In genomic region chr14:99535448-99535847, GRCh38 we compare ENCODE assay signal across 1 cellular context.
TF ChIP-seq lines count a peak whose summit lies in the region.

No MANE protein-coding gene starts in this region.

TF ChIP-seq in H1, 55 proteins besides CTCF, POLR2A, EP300 and RAD21:
- TF ChIP-seq SIX5 (IDR thresholded peaks at IDR 0.05; ENCODE audit: low read depth, low read length), result no peak
- TF ChIP-seq TAF7 (optimal IDR thresholded peaks at IDR 0.05; ENCODE audit: borderline replicate concordance, low read depth, low read length), result no peak
- no peak for TF ChIP-seq SP2 (IDR thresholded peaks at IDR 0.05; ENCODE audit: low read length)
- no peak for TF ChIP-seq TBP (IDR thresholded peaks at IDR 0.05; ENCODE audit: low read depth, low read length)
- TF ChIP-seq SRF (IDR thresholded peaks at IDR 0.05; ENCODE audit: low read depth, low read length), result no peak
- TF ChIP-seq CEBPB (IDR thresholded peaks at IDR 0.05; ENCODE audit: low read depth, low read length), result no peak
- TF ChIP-seq CBX8 (IDR thresholded peaks at IDR 0.05; ENCODE audit: borderline replicate concordance, low read depth, low read length), result no peak
